ENCODE assay signal across 23 cellular contexts in genomic region chr2:207748993-207749392, GRCh38.
"Had no signal": no experiment of that assay in that cellular context is flagged by ENCODE, and none has a peak within 500 bp of the region (broad histone marks: within the 10 kb centered on the region; RNA-seq: fewer than 3 reads in every experiment).

No MANE protein-coding gene starts in this region.

- H3K27ac Mint-ChIP-seq: activated CD4-positive, alpha-beta memory T cell treated with anti-CD3 and anti-CD28 coated beads, Interleukin-2, amount 10 ng/mL, durations not matched to agents 7 days and 5 days; activated CD4-positive, alpha-beta T cell treated with anti-CD3 and anti-CD28 coated beads, Interleukin-2, amount 10 ng/mL, durations not matched to agents 24 days and 14 days; activated CD8-positive, alpha-beta memory T cell treated with anti-CD3 and anti-CD28 coated beads, Interleukin-2, amount 10 ng/mL, durations not matched to agents 7 days and 5 days; activated naive CD4-positive, alpha-beta T cell treated with anti-CD3 and anti-CD28 coated beads, Interleukin-2, amount 10 ng/mL, durations not matched to agents 7 days and 5 days; activated naive CD8-positive, alpha-beta T cell treated with anti-CD3 and anti-CD28 coated beads, Interleukin-2, amount 50 U/mL, for 24 hours; memory B cell; nephron had no signal

- H3K4me3 ChIP-seq: sigmoid colon, smooth muscle cell, thoracic aorta, upper lobe of right lung had no signal

- H3K27me3 ChIP-seq: foreskin keratinocyte, sigmoid colon, upper lobe of right lung had no signal

- H3K27me3 Mint-ChIP-seq: activated CD4-positive, alpha-beta memory T cell treated with anti-CD3 and anti-CD28 coated beads, Interleukin-2, amount 10 ng/mL, durations not matched to agents 7 days and 5 days; activated CD4-positive, alpha-beta T cell treated with anti-CD3 and anti-CD28 coated beads, Interleukin-2, amount 10 ng/mL, durations not matched to agents 24 days and 14 days; activated CD8-positive, alpha-beta memory T cell treated with anti-CD3 and anti-CD28 coated beads, Interleukin-2, amount 10 ng/mL, durations not matched to agents 7 days and 5 days; activated naive CD4-positive, alpha-beta T cell treated with anti-CD3 and anti-CD28 coated beads, Interleukin-2, amount 10 ng/mL, durations not matched to agents 7 days and 5 days; activated naive CD8-positive, alpha-beta T cell treated with anti-CD3 and anti-CD28 coated beads, Interleukin-2, amount 50 U/mL, for 24 hours; memory B cell; stimulated activated naive B cell treated with anti-CD40 and anti-IgM and Interleukin-4, amounts not matched to agents 10 μg/mL and 1 μg/mL and 100 μg/mL, for 72 hours had no signal

- H3K4me1 Mint-ChIP-seq: activated CD4-positive, alpha-beta memory T cell treated with anti-CD3 and anti-CD28 coated beads, Interleukin-2, amount 10 ng/mL, durations not matched to agents 7 days and 5 days; activated CD4-positive, alpha-beta T cell treated with anti-CD3 and anti-CD28 coated beads, Interleukin-2, amount 10 ng/mL, durations not matched to agents 24 days and 14 days; activated naive CD4-positive, alpha-beta T cell treated with anti-CD3 and anti-CD28 coated beads, Interleukin-2, amount 10 ng/mL, durations not matched to agents 7 days and 5 days; activated naive CD8-positive, alpha-beta T cell treated with anti-CD3 and anti-CD28 coated beads, Interleukin-2, amount 50 U/mL, for 24 hours; memory B cell; nephron; stimulated activated naive B cell treated with anti-CD40 and anti-IgM and Interleukin-4, amounts not matched to agents 10 μg/mL and 1 μg/mL and 100 μg/mL, for 72 hours had no signal

- H3K9me3 Mint-ChIP-seq: activated CD4-positive, alpha-beta memory T cell treated with anti-CD3 and anti-CD28 coated beads, Interleukin-2, amount 10 ng/mL, durations not matched to agents 7 days and 5 days; activated CD4-positive, alpha-beta T cell treated with anti-CD3 and anti-CD28 coated beads, Interleukin-2, amount 10 ng/mL, durations not matched to agents 24 days and 14 days; activated naive CD4-positive, alpha-beta T cell treated with anti-CD3 and anti-CD28 coated beads, Interleukin-2, amount 10 ng/mL, durations not matched to agents 7 days and 5 days; activated naive CD8-positive, alpha-beta T cell treated with anti-CD3 and anti-CD28 coated beads, Interleukin-2, amount 50 U/mL, for 24 hours; memory B cell; nephron; stimulated activated naive B cell treated with anti-CD40 and anti-IgM and Interleukin-4, amounts not matched to agents 10 μg/mL and 1 μg/mL and 100 μg/mL, for 72 hours had no signal

- ATAC-seq: activated naive CD8-positive, alpha-beta T cell treated with anti-CD3 and anti-CD28 coated beads, Interleukin-2, amount 50 U/mL, for 24 hours; foreskin keratinocyte; left colon; stimulated activated naive B cell treated with anti-CD40 and anti-IgM and Interleukin-4, amounts not matched to agents 10 μg/mL and 1 μg/mL and 100 μg/mL, for 72 hours had no signal

- H3K27ac ChIP-seq: foreskin keratinocyte, parathyroid adenoma, sigmoid colon, thoracic aorta, upper lobe of right lung had no signal

- H3K36me3 Mint-ChIP-seq: activated CD8-positive, alpha-beta memory T cell treated with anti-CD3 and anti-CD28 coated beads, Interleukin-2, amount 10 ng/mL, durations not matched to agents 7 days and 5 days; activated naive CD4-positive, alpha-beta T cell treated with anti-CD3 and anti-CD28 coated beads, Interleukin-2, amount 10 ng/mL, durations not matched to agents 7 days and 5 days had no signal

- DNase-seq: activated CD4-positive, alpha-beta memory T cell treated with anti-CD3 and anti-CD28 coated beads, Interleukin-2, amount 10 ng/mL, durations not matched to agents 7 days and 5 days; activated CD4-positive, alpha-beta T cell treated with anti-CD3 and anti-CD28 coated beads, Interleukin-2, amount 10 ng/mL, durations not matched to agents 24 days and 14 days; activated CD8-positive, alpha-beta memory T cell treated with anti-CD3 and anti-CD28 coated beads, Interleukin-2, amount 10 ng/mL, durations not matched to agents 7 days and 5 days; activated effector memory CD4-positive, alpha-beta T cell treated with anti-CD3 and anti-CD28 coated beads, Interleukin-2, amount 50 U/mL, for 16 hours; activated naive CD4-positive, alpha-beta T cell treated with anti-CD3 and anti-CD28 coated beads, Interleukin-2, amount 10 ng/mL, durations not matched to agents 7 days and 5 days; activated naive CD8-positive, alpha-beta T cell treated with anti-CD3 and anti-CD28 coated beads, Interleukin-2, amount 50 U/mL, for 24 hours; activated T-cell treated with anti-CD3 and anti-CD28 coated beads for 4 hours; cerebellar nuclear complex; effector CD4-positive, alpha-beta T cell; foreskin keratinocyte; head of caudate nucleus; left colon; nucleus accumbens; sigmoid colon; stimulated activated CD4-positive, alpha-beta T cell treated with anti-CD3 and anti-CD28 coated beads, Interleukin-15, amount 100 ng/mL, for 24 hours; stimulated activated CD8-positive, alpha-beta memory T cell treated with anti-CD3 and anti-CD28 coated beads, Interleukin-4, amount 100 ng/mL, for 48 hours; stimulated activated naive B cell treated with anti-CD40 and anti-IgM and Interleukin-4, amounts not matched to agents 10 μg/mL and 1 μg/mL and 100 μg/mL, for 72 hours; upper lobe of right lung had no signal

- H3K4me3 Mint-ChIP-seq: activated CD4-positive, alpha-beta memory T cell treated with anti-CD3 and anti-CD28 coated beads, Interleukin-2, amount 10 ng/mL, durations not matched to agents 7 days and 5 days; activated CD4-positive, alpha-beta T cell treated with anti-CD3 and anti-CD28 coated beads, Interleukin-2, amount 10 ng/mL, durations not matched to agents 24 days and 14 days; activated CD8-positive, alpha-beta memory T cell treated with anti-CD3 and anti-CD28 coated beads, Interleukin-2, amount 10 ng/mL, durations not matched to agents 7 days and 5 days; activated naive CD4-positive, alpha-beta T cell treated with anti-CD3 and anti-CD28 coated beads, Interleukin-2, amount 10 ng/mL, durations not matched to agents 7 days and 5 days; activated naive CD8-positive, alpha-beta T cell treated with anti-CD3 and anti-CD28 coated beads, Interleukin-2, amount 50 U/mL, for 24 hours; memory B cell; nephron; stimulated activated naive B cell treated with anti-CD40 and anti-IgM and Interleukin-4, amounts not matched to agents 10 μg/mL and 1 μg/mL and 100 μg/mL, for 72 hours had no signal
